In the genomic region with DNA sequence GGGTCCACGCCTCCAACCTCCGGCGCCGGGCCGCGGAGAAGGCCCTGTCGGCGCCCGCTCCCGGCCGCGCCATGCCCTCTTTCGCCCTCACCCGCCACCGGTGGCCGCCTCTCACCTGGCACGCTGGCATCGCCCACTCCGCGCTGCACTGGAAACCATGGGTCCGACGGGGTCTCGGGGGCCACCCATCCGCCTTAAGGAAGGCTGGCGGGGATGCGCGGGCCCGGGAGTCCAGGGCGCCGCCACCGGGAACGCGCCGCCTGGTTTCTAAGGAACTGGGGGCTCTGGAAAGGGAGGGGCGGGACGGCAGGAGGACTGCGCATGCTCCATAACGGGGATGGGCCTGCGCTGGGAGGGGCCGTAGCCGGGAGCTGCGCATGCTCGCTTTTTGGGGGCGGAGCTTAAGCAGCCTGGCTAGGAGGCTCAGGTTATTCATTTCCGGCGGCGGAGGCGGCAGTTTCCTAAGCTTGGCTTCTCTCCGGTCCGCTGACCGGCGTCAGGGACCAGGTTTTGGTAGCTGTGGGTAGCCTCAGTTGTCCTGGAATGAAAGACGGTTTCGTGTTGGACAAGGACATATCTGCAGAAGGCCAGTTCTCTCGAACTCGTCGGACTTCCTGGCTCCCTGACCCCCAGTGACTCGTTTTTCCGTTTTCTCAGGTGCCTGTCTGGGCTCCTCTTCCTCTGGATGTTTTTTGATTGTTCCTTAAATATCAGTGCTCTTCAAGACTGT, we compare ENCODE assay signal across 8 cellular contexts. TPM values are rescaled to one million over a fixed set of nuclear protein-coding genes. Genes with fewer than 3 reads are reported as not detected.
DNase-seq lines count a peak whose midpoint lies in the region; ATAC-seq lines count a peak whose summit lies in the region.

A gene with protein sequence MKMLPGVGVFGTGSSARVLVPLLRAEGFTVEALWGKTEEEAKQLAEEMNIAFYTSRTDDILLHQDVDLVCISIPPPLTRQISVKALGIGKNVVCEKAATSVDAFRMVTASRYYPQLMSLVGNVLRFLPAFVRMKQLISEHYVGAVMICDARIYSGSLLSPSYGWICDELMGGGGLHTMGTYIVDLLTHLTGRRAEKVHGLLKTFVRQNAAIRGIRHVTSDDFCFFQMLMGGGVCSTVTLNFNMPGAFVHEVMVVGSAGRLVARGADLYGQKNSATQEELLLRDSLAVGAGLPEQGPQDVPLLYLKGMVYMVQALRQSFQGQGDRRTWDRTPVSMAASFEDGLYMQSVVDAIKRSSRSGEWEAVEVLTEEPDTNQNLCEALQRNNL (minus strand): TSS at position 269 of the 730 bp plus-strand sequence. CDS start 33,601 bp downstream, outside the sequence.

- peak within 1 kb of the TSS; percentile 88 for H3K27ac ChIP-seq in CD8-positive, alpha-beta memory T cell (ENCODE audit: low read depth, low read length)
- H3K27ac ChIP-seq in effector memory CD4-positive, alpha-beta T cell (ENCODE audit: insufficient read depth, low read length, poor library complexity, severe bottlenecking): peak within 1 kb of the TSS; percentile 87

- peak within 1 kb of the TSS; percentile 97 to 100 (median 99) for H3K27ac Mint-ChIP-seq in CD8-positive, alpha-beta memory T cell
- H3K27ac Mint-ChIP-seq in memory B cell: peak within 1 kb of the TSS; percentile 94

- H3K4me3 Mint-ChIP-seq in CD8-positive, alpha-beta memory T cell: peak within 1 kb of the TSS; percentile 89 to 97 (median 96)
- peak within 1 kb of the TSS; percentile 86 for H3K4me3 Mint-ChIP-seq in memory B cell

- H3K4me3 ChIP-seq in CD8-positive, alpha-beta memory T cell (ENCODE audit: low read length): peak within 1 kb of the TSS; percentile 99
- peak within 1 kb of the TSS; percentile 86 for H3K4me3 ChIP-seq in effector memory CD4-positive, alpha-beta T cell (ENCODE audit: insufficient read depth, low read depth, low read length, poor library complexity, severe bottlenecking)

- CTCF ChIA-PET in CD8-positive, alpha-beta memory T cell (lab: Charles Lee): interaction anchor here (0.7 to 1.8 kb wide), 7 partner anchors 10 to 198 kb away, joined by 3 to 6 read pairs (median 3); a partner anchor contains a TSS
- CTCF ChIA-PET in activated CD8-positive, alpha-beta memory T cell treated with anti-CD3 and anti-CD28 coated beads for 36 hours (lab: Charles Lee): interaction anchor here (0.7 to 2.2 kb wide), 7 partner anchors 14 to 198 kb away, joined by 3 to 7 read pairs (median 5); a partner anchor contains a TSS

- POLR2A ChIA-PET in CD8-positive, alpha-beta memory T cell (lab: Charles Lee): interaction anchor here (0.5 to 1.4 kb wide), 6 partner anchors 74 to 567 kb away, joined by 3 to 11 read pairs (median 3); a partner anchor contains a TSS
- POLR2A ChIA-PET in activated CD8-positive, alpha-beta memory T cell treated with anti-CD3 and anti-CD28 coated beads for 36 hours (lab: Charles Lee): interaction anchor here (0.5 to 1.3 kb wide), 6 partner anchors 18 to 238 kb away, joined by 3 to 6 read pairs (median 4); a partner anchor contains a TSS

- H3K9me3 ChIP-seq in CD8-positive, alpha-beta memory T cell (ENCODE audit: low read length): no peaks in the 10 kb centered on the region
- H3K9me3 ChIP-seq in effector memory CD4-positive, alpha-beta T cell (ENCODE audit: control insufficient read depth, low read length): no peaks in the 10 kb centered on the region

- no peaks in the 10 kb centered on the region for H3K27me3 Mint-ChIP-seq in CD8-positive, alpha-beta memory T cell
- no peaks in the 10 kb centered on the region for H3K27me3 Mint-ChIP-seq in memory B cell

- H3K36me3 Mint-ChIP-seq in CD8-positive, alpha-beta memory T cell: peaks cover 0 to 15% (median 2%) of the 10 kb centered on the region in 3 donors
- no peaks in the 10 kb centered on the region for H3K36me3 Mint-ChIP-seq in memory B cell

- no peaks in the 10 kb centered on the region for H3K36me3 ChIP-seq in CD8-positive, alpha-beta memory T cell (ENCODE audit: insufficient read depth, low read length)
- H3K36me3 ChIP-seq in effector memory CD4-positive, alpha-beta T cell (ENCODE audit: control insufficient read depth, insufficient read depth, low read length): peaks cover 6% of the 10 kb centered on the region

- ATAC-seq in GM19467 (IDR thresholded peaks at IDR 0.05; ENCODE audit: unreplicated experiment) (peak; percentile 75), memory B cell (ENCODE audit: low read depth) (peak; percentile 91)

- peak; percentile 96 to 99 (median 98) for DNase-seq in CD8-positive, alpha-beta memory T cell
- DNase-seq in HS-5 (ENCODE audit: low read depth) (peak; percentile 85), memory B cell (ENCODE audit: low spot score in 2 of 2) (peak; percentile 99)
- DNase-seq in NK-92 treated with Interleukin-12 subunit alpha and Interleukin-12 subunit beta, amount 100 ng/mL, for 24 hours (lab: John Stamatoyannopoulos, UW): peak; percentile 93
- peak; percentile 94 to 98 (median 98) for DNase-seq in effector memory CD4-positive, alpha-beta T cell
- peak; percentile 93 for DNase-seq in stimulated activated CD8-positive, alpha-beta memory T cell treated with anti-CD3 and anti-CD28 coated beads, Interleukin-12 subunit alpha, Interleukin-12 subunit beta, amount 100 ng/mL, for 24 hours (ENCODE audit: extremely low read depth)

- peaks cover 19% of the 10 kb centered on the region for H3K4me1 ChIP-seq in CD8-positive, alpha-beta memory T cell (ENCODE audit: insufficient read depth, low read length)
- H3K4me1 ChIP-seq in effector memory CD4-positive, alpha-beta T cell (ENCODE audit: control insufficient read depth, insufficient read depth, low read length, poor library complexity, severe bottlenecking): peaks cover 24% of the 10 kb centered on the region

- H3K9me3 Mint-ChIP-seq in CD8-positive, alpha-beta memory T cell: no peaks in the 10 kb centered on the region
- H3K9me3 Mint-ChIP-seq in memory B cell: no peaks in the 10 kb centered on the region

- H3K27me3 ChIP-seq in CD8-positive, alpha-beta memory T cell (ENCODE audit: insufficient read depth, low read length, poor library complexity, severe bottlenecking): no peaks in the 10 kb centered on the region
- H3K27me3 ChIP-seq in effector memory CD4-positive, alpha-beta T cell (replicated peaks; ENCODE audit: control insufficient read depth, insufficient read depth, low read length, poor library complexity, severe bottlenecking): no peaks in the 10 kb centered on the region

- peaks cover 28 to 49% (median 45%) of the 10 kb centered on the region in 3 donors for H3K4me1 Mint-ChIP-seq in CD8-positive, alpha-beta memory T cell
- H3K4me1 Mint-ChIP-seq in memory B cell: peaks cover 21% of the 10 kb centered on the region

RNA-seq across cellular contexts. Expression of the gene that starts here (rescaled TPM):
- total RNA-seq in CD8-positive, alpha-beta memory T cell: 10 to 100 TPM; 21.3 to 23.7 TPM
- polyA plus RNA-seq in CD8-positive, alpha-beta memory T cell: 11.2 TPM
- total RNA-seq in activated CD8-positive, alpha-beta memory T cell treated with anti-CD3 and anti-CD28 coated beads for 36 hours: 10 to 100 TPM; 19.1 to 22.9 TPM

Comparison
In these comparisons a context has a peak if more than half of its experiments do, and no peak if none do; other contexts are left out.
1. Peak in every context shown above with its lines: DNase-seq, ATAC-seq, H3K4me3 ChIP-seq and H3K27ac ChIP-seq.